ENCODE assay signal across 17 cellular contexts in the genomic region with DNA sequence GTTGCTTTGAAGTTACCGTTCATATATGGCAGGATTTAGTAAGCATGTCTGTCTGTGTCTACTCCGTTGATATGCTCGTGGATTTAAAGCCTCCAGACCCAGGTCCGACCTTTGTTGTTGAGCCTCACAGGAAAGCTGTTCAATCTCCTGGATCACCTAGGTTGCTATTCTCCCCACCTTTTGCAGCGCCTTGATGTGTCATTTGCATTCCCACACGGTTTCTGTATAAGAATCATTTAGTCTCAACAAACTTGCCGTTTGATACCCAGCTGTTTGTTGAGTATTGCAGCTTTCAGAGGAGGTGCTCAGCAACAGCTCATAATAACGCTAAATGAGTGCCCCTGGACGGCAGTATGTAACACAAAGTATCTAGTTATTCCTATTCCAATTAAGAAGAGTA. TPM values are rescaled to one million over a fixed set of nuclear protein-coding genes. Genes with fewer than 3 reads are reported as not detected.
DNase-seq lines count a peak whose midpoint lies in the region; FAIRE-seq and TF ChIP-seq lines count a peak whose summit lies in the region.
"Had no signal": no experiment of that assay in that cellular context is flagged by ENCODE, and none has a peak within 500 bp of the region (broad histone marks: within the 10 kb centered on the region; RNA-seq: fewer than 3 reads in every experiment).

No MANE protein-coding gene starts in this region.

- H2AFZ ChIP-seq in H1 (ENCODE audit: low read length): no peak overlapping the region
- H2AFZ ChIP-seq in neural cell (ENCODE audit: low read depth, low read length): no peak overlapping the region

- no peak overlapping the region for H3K23ac ChIP-seq in H1 (ENCODE audit: insufficient read length)

- POLR2A ChIA-PET in H1 (lab: Charles Lee; ENCODE audit: partially characterized antibody): interaction anchor here (0.6 to 2.3 kb wide), 8 partner anchors 9 to 827 kb away, joined by 3 to 9 read pairs (median 3); partner anchors contain the start of genes LYSMD3, MBLAC2 and POLR3G
- POLR2A ChIA-PET in activated CD4-positive, alpha-beta memory T cell treated with anti-CD3 and anti-CD28 coated beads, Interleukin-2, amount 10 ng/mL, durations not matched to agents 7 days and 5 days (lab: Charles Lee): no interaction called here

- H3K27me3 Mint-ChIP-seq in activated CD4-positive, alpha-beta memory T cell treated with anti-CD3 and anti-CD28 coated beads, Interleukin-2, amount 10 ng/mL, durations not matched to agents 7 days and 5 days: peaks cover 67% of the 10 kb centered on the region

- H4K91ac ChIP-seq in H1 (replicated peaks; ENCODE audit: insufficient read length, low read length): no peak overlapping the region

- H3K9me3 ChIP-seq in ES-I3 (ENCODE audit: control insufficient read depth, insufficient read depth, low read length) (no peaks in the 10 kb centered on the region), H1 (ENCODE audit: insufficient read depth in 2 of 2, low read depth in 1 of 2, low read length in 1 of 2) (no peaks in the 10 kb centered on the region), neural cell (ENCODE audit: low read length) (no peaks in the 10 kb centered on the region)
- H3K9me3 ChIP-seq: heart right ventricle, right lobe of liver, SJSA1, tibial artery had no signal

- no peaks in the 10 kb centered on the region for H3K9me3 Mint-ChIP-seq in activated CD4-positive, alpha-beta memory T cell treated with anti-CD3 and anti-CD28 coated beads, Interleukin-2, amount 10 ng/mL, durations not matched to agents 7 days and 5 days
- H3K9me3 Mint-ChIP-seq: naive thymus-derived CD4-positive, alpha-beta T cell had no signal

- peak overlapping the region; percentile 62 for H3K4me3 ChIP-seq in LNCaP clone FGC (ENCODE audit: low read depth, low read length)
- peak overlapping the region; percentile 69 to 96 (median 78); a peak in 7 of 8 replicates for H3K4me3 ChIP-seq in H1 (ENCODE audit: extremely low read depth in 1 of 4, insufficient read depth in 2 of 4, low read depth in 3 of 4, low read length in 4 of 4)
- peak overlapping the region; percentile 73 for H3K4me3 ChIP-seq in neural cell (ENCODE audit: low read length)
- H3K4me3 ChIP-seq: SJSA1 had no signal

- no peak overlapping the region for H2BK15ac ChIP-seq in H1 (ENCODE audit: low read length)

- H3K56ac ChIP-seq in H1 (replicated peaks; ENCODE audit: insufficient read length, low read depth, low read length): no peak overlapping the region

- peak overlapping the region; percentile 50; the same call in 1 of the 2 replicates for H2BK5ac ChIP-seq in H1 (ENCODE audit: low read depth, low read length)

- no peak overlapping the region for H3K14ac ChIP-seq in H1 (ENCODE audit: insufficient read length)

- no peak overlapping the region for H2AK5ac ChIP-seq in H1 (ENCODE audit: low read depth, low read length)

- CTCF ChIA-PET in H1 (lab: Charles Lee; ENCODE audit: partially characterized antibody): interaction anchor here (1.1 to 1.5 kb wide), 3 partner anchors 13 to 27 kb away, joined by 3 to 6 read pairs (median 6); partner anchors contain the start of gene LYSMD3
- CTCF ChIA-PET in activated CD4-positive, alpha-beta memory T cell treated with anti-CD3 and anti-CD28 coated beads, Interleukin-2, amount 10 ng/mL, durations not matched to agents 7 days and 5 days (lab: Charles Lee): no interaction called here

- H3K36me3 Mint-ChIP-seq in activated CD4-positive, alpha-beta memory T cell treated with anti-CD3 and anti-CD28 coated beads, Interleukin-2, amount 10 ng/mL, durations not matched to agents 7 days and 5 days (ENCODE audit: low read depth): no peaks in the 10 kb centered on the region
- H3K36me3 Mint-ChIP-seq: naive thymus-derived CD4-positive, alpha-beta T cell had no signal

- H3K79me1 ChIP-seq in H1 (ENCODE audit: low read depth, low read length): no peaks in the 10 kb centered on the region

- H3K79me2 ChIP-seq in H1 (ENCODE audit: control insufficient read depth in 1 of 2, insufficient read depth in 2 of 2, low read length in 2 of 2): peaks cover 0 to 34% of the 10 kb centered on the region in 2 experiments; a peak in 3 of 4 replicates
- H3K79me2 ChIP-seq in neural cell (replicated peaks; ENCODE audit: insufficient read depth, low read length): peaks cover 22% of the 10 kb centered on the region

- no peak overlapping the region for H2BK20ac ChIP-seq in H1 (ENCODE audit: low read length)

- H3K4me1 Mint-ChIP-seq in activated CD4-positive, alpha-beta memory T cell treated with anti-CD3 and anti-CD28 coated beads, Interleukin-2, amount 10 ng/mL, durations not matched to agents 7 days and 5 days: peaks cover 5% of the 10 kb centered on the region

- H3K27ac Mint-ChIP-seq in activated CD4-positive, alpha-beta memory T cell treated with anti-CD3 and anti-CD28 coated beads, Interleukin-2, amount 10 ng/mL, durations not matched to agents 7 days and 5 days: no peak overlapping the region
- H3K27ac Mint-ChIP-seq: naive thymus-derived CD4-positive, alpha-beta T cell had no signal

- H3K23me2 ChIP-seq in H1 (ENCODE audit: low read depth, low read length): peaks cover 5% of the 10 kb centered on the region; the same call in 1 of the 2 replicates

- no peak overlapping the region for H3K4ac ChIP-seq in H1 (replicated peaks; ENCODE audit: insufficient read length, low read depth, low read length)

- TF ChIP-seq RAD21 in H1 (IDR thresholded peaks at IDR 0.05 in 1 of 2, conservative IDR thresholded peaks at IDR 0.05 in 1 of 2; ENCODE audit: low read depth in 2 of 2, low read length in 2 of 2): no peak
- TF ChIP-seq RAD21 in neural cell (conservative IDR thresholded peaks at IDR 0.05): no peak

- H3K4me2 ChIP-seq in H1 (ENCODE audit: insufficient read depth in 1 of 2, low read depth in 2 of 2, low read length in 2 of 2) (peak overlapping the region; percentile 82 to 98), neural cell (ENCODE audit: low read length) (no peak overlapping the region)

- no peak for TF ChIP-seq POLR2A in H1 (IDR thresholded peaks at IDR 0.05; ENCODE audit: control extremely low read depth in 1 of 2, low read depth in 2 of 2, low read length in 2 of 2)

- H4K5ac ChIP-seq in H1 (ENCODE audit: insufficient read length, low read depth, low read length): no peak overlapping the region

- H3K36me3 ChIP-seq in ES-I3 (ENCODE audit: insufficient read depth, low read length) (no peaks in the 10 kb centered on the region), H1 (ENCODE audit: control insufficient read depth in 2 of 4, insufficient read depth in 4 of 4, low read length in 3 of 4) (no peaks in the 10 kb centered on the region), neural cell (ENCODE audit: insufficient read depth, low read length) (no peaks in the 10 kb centered on the region)
- H3K36me3 ChIP-seq: heart right ventricle, right lobe of liver, SJSA1, tibial artery had no signal

- no peak overlapping the region for H3K27ac ChIP-seq in H1 (ENCODE audit: low read depth, low read length)
- H3K27ac ChIP-seq in neural cell (ENCODE audit: low read length): no peak overlapping the region
- H3K27ac ChIP-seq: heart right ventricle, right lobe of liver, SJSA1, tibial artery had no signal

- no peak overlapping the region for H3K4me3 Mint-ChIP-seq in activated CD4-positive, alpha-beta memory T cell treated with anti-CD3 and anti-CD28 coated beads, Interleukin-2, amount 10 ng/mL, durations not matched to agents 7 days and 5 days

- TF ChIP-seq CTCF in LNCaP clone FGC (IDR thresholded peaks at IDR 0.05; ENCODE audit: control insufficient read depth, extremely low read depth, insufficient read depth) (no peak), H1 (IDR thresholded peaks at IDR 0.05; ENCODE audit: control extremely low read depth in 1 of 3, insufficient read depth in 1 of 3, low read depth in 1 of 3, low read length in 3 of 3) (no peak), neural cell (IDR thresholded peaks at IDR 0.05; ENCODE audit: poor library complexity, severe bottlenecking) (no peak)

- no peak for TF ChIP-seq EP300 in H1 (IDR thresholded peaks at IDR 0.05; ENCODE audit: borderline replicate concordance in 1 of 2, low read depth in 2 of 2, low read length in 2 of 2)
- TF ChIP-seq EP300 in neural cell (conservative IDR thresholded peaks at IDR 0.05; ENCODE audit: poor library complexity, severe bottlenecking): no peak

- no peaks in the 10 kb centered on the region for H3F3A ChIP-seq in neural cell (ENCODE audit: insufficient read depth, low read length, poor library complexity, severe bottlenecking)

- peaks cover 0 to 2% of the 10 kb centered on the region in 2 experiments for H4K20me1 ChIP-seq in H1 (replicated peaks in 1 of 2; ENCODE audit: control insufficient read depth in 1 of 2, insufficient read depth in 2 of 2, low read length in 2 of 2)
- no peaks in the 10 kb centered on the region for H4K20me1 ChIP-seq in neural cell (ENCODE audit: insufficient read depth)

- H4K8ac ChIP-seq in H1 (ENCODE audit: extremely low read depth, insufficient read depth, low read length): no peak overlapping the region

- H2BK120ac ChIP-seq in H1 (replicated peaks; ENCODE audit: low read depth, low read length): no peak overlapping the region

- FAIRE-seq in H1 (lab: Jason Lieb, UNC): peak; percentile 77
- FAIRE-seq: colon had no signal

- no peak overlapping the region for H3K18ac ChIP-seq in H1 (ENCODE audit: extremely low read depth, low read length)

- no peaks in the 10 kb centered on the region for H3K9me2 ChIP-seq in neural cell (ENCODE audit: insufficient read depth, low read length)

- DNase-seq in LNCaP clone FGC (ENCODE audit: low read depth) (no peak), H1 (ENCODE audit: low read depth in 1 of 2, low spot score in 2 of 2) (no peak), HuH-7 (ENCODE audit: low spot score) (no peak), dermis blood vessel endothelial cell (no peak)
- DNase-seq in activated effector memory CD4-positive, alpha-beta T cell treated with Interleukin-2 at 50 U/mL for 16 hours: no peak
- DNase-seq in activated CD4-positive, alpha-beta memory T cell treated with anti-CD3 and anti-CD28 coated beads, Interleukin-2, amount 10 ng/mL, durations not matched to agents 7 days and 5 days: no peak
- DNase-seq: AML-193; heart right ventricle; left colon; naive thymus-derived CD4-positive, alpha-beta T cell; right lobe of liver; stimulated activated CD4-positive, alpha-beta T cell treated with anti-CD3 and anti-CD28 coated beads, Interleukin-4, amount 100 ng/mL, for 1 hour; tibial artery had no signal

- H3K4me1 ChIP-seq in ES-I3 (ENCODE audit: insufficient read depth, low read length) (peaks cover 43% of the 10 kb centered on the region), H1 (replicated peaks in 1 of 4; ENCODE audit: control insufficient read depth in 3 of 4, insufficient read depth in 4 of 4, low read length in 3 of 4) (peaks cover 3 to 26% (median 13%) of the 10 kb centered on the region in 4 experiments)

- H3K27me3 ChIP-seq in H1 (replicated peaks in 1 of 4; ENCODE audit: control insufficient read depth in 3 of 4, extremely low read depth in 1 of 4, insufficient read depth in 3 of 4, low read length in 3 of 4) (no peaks in the 10 kb centered on the region), neural cell (ENCODE audit: insufficient read depth, low read depth, low read length) (peaks cover 30% of the 10 kb centered on the region)

- H3K9ac ChIP-seq in ES-I3 (ENCODE audit: low read depth, low read length): peak overlapping the region; percentile 82
- H3K9ac ChIP-seq in H1 (replicated peaks in 1 of 4; ENCODE audit: extremely low read depth in 1 of 4, low read depth in 3 of 4, low read length in 3 of 4): peak overlapping the region in 1 of 4 experiments; percentile 47; a peak in 1 of 7 replicates
- H3K9ac ChIP-seq in neural cell (ENCODE audit: low read length): no peak overlapping the region

- WGBS in H1 (ENCODE audit: extremely low coverage in 1 of 2, insufficient coverage in 1 of 2, insufficient read length in 1 of 2, insufficient replicate concordance in 2 of 2, low coverage in 1 of 2, low lambda C conversion rate in 2 of 2, missing lambda C conversion rate in 1 of 2), 2 experiments: 5% methylated on average over 9 of the region's 9 CpGs; no CpG with 5 or more reads in 1 of the 2 experiments

- no peak overlapping the region for H2BK12ac ChIP-seq in H1 (ENCODE audit: low read depth, low read length)

RNA-seq across cellular contexts. Expression of gene ADGRV1, which starts 1.2 kb away (rescaled TPM):
- 62.2 and 62.3 TPM in 2 replicates for total RNA-seq in H1 (2021; fragmentation: NEBNext Ultra II Directional; extraction: Animal tissue kit (Norgen Biotek cat#: 25700))
- polyA plus RNA-seq in H1 (2011; rRNA removed) (40.6 and 53.1 TPM in 2 replicates), neural cell (3.3 and 3.7 TPM in 2 replicates)
- polyA plus RNA-seq in H1 (2011; cell fraction: cytosol; rRNA removed): 46.6 TPM
- 64.4 TPM for polyA plus RNA-seq in H1 (2011; cell fraction: nucleus; rRNA removed)
- 28.8 to 39.8 TPM (median 33.5 TPM) in 4 replicates for polyA plus RNA-seq in H1 (2012, experiment 1 of 2)
- 6.7 TPM for polyA plus RNA-seq in H1 (2012, experiment 2 of 2)
- polyA plus RNA-seq in H1 (2013, experiment 1 of 2): 28.5 TPM
- polyA plus RNA-seq in H1 (2013, experiment 2 of 2): 24.9 TPM
- 289 and 337 TPM in 2 replicates for polyA minus RNA-seq in H1 (2011; rRNA and poly(A)+ RNA removed)
- 73.0 TPM for polyA minus RNA-seq in H1 (2011; cell fraction: cytosol; rRNA and poly(A)+ RNA removed)
- 934 TPM for polyA minus RNA-seq in H1 (2011; cell fraction: nucleus; rRNA and poly(A)+ RNA removed)
- 20.2 and 34.6 TPM in 2 replicates for polyA minus RNA-seq in neural cell
- not detected for total RNA-seq in activated CD4-positive, alpha-beta memory T cell treated with anti-CD3 and anti-CD28 coated beads, Interleukin-2, amount 10 ng/mL, durations not matched to agents 7 days and 5 days
- total RNA-seq in dermis blood vessel endothelial cell: under 0.01 and 0.14 TPM in 2 replicates
- polyA plus RNA-seq: naive thymus-derived CD4-positive, alpha-beta T cell had no signal

RNA-seq across cellular contexts. Expression of gene LYSMD3, which starts 28.0 kb away (rescaled TPM):
- total RNA-seq in H1 (2021; fragmentation: NEBNext Ultra II Directional; extraction: Animal tissue kit (Norgen Biotek cat#: 25700)): 14.9 TPM in 2 replicates
- polyA plus RNA-seq in H1 (2011; rRNA removed) (2.1 and 3.7 TPM in 2 replicates), neural cell (10.3 and 11.1 TPM in 2 replicates)
- polyA plus RNA-seq in H1 (2011; cell fraction: cytosol; rRNA removed): 4.7 TPM
- 0.91 TPM for polyA plus RNA-seq in H1 (2011; cell fraction: nucleus; rRNA removed)
- polyA plus RNA-seq in H1 (2012, experiment 1 of 2): 5.9 to 9.7 TPM (median 7.0 TPM) in 4 replicates
- 0.52 TPM for polyA plus RNA-seq in H1 (2012, experiment 2 of 2)
- polyA plus RNA-seq in H1 (2013, experiment 1 of 2): 8.4 TPM
- 8.6 TPM for polyA plus RNA-seq in H1 (2013, experiment 2 of 2)
- polyA minus RNA-seq in H1 (2011; rRNA and poly(A)+ RNA removed): 5.9 and 7.5 TPM in 2 replicates
- polyA minus RNA-seq in H1 (2011; cell fraction: cytosol; rRNA and poly(A)+ RNA removed): 4.7 TPM
- 9.4 TPM for polyA minus RNA-seq in H1 (2011; cell fraction: nucleus; rRNA and poly(A)+ RNA removed)
- polyA minus RNA-seq in neural cell: 22.2 and 27.3 TPM in 2 replicates
- 10 to 100 TPM; 20.6 to 22.5 TPM for total RNA-seq in activated CD4-positive, alpha-beta memory T cell treated with anti-CD3 and anti-CD28 coated beads, Interleukin-2, amount 10 ng/mL, durations not matched to agents 7 days and 5 days
- total RNA-seq in dermis blood vessel endothelial cell: 18.7 and 26.2 TPM in 2 replicates

Comparison
In these comparisons a context has a peak if more than half of its experiments do, and no peak if none do; other contexts are left out.
1. RNA of gene ADGRV1, which starts 1.2 kb away (total RNA-seq): 62.2 to 62.3 TPM in H1; not detected in activated CD4-positive, alpha-beta memory T cell treated with anti-CD3 and anti-CD28 coated beads, Interleukin-2, amount 10 ng/mL, durations not matched to agents 7 days and 5 days and under 0.01 to 0.14 TPM in dermis blood vessel endothelial cell; every median in the first group is over 10 times any median in the second.
2. Peak in every context shown above with its lines, with median percentiles within 50 percentile points of each other: H3K4me3 ChIP-seq.